In the genomic region with DNA sequence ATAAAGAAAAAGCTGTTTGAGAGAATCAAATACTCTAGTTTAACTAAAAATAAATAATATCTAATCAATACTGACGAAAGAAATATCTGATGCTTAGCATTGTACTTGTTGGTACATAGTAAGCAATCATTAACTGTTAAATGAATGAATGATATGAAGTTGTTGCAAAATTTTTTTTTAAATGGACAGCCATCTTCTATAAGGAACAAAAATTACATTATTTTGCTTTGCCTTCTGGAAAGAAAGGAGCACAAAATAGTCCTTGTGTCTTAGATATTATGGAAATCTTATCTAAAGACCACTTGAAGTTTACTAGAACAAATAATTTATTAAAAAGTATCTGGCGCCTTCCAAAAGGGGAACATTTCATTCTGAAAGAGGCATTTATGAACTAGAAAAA, we compare ENCODE assay signal across 20 cellular contexts. TPM values are rescaled to one million over a fixed set of nuclear protein-coding genes. Genes with fewer than 3 reads are reported as not detected.
A peak's percentile ranks its signal among the peaks of the same experiment; 100 is the strongest.
DNase-seq lines count a peak whose midpoint lies in the region; ATAC-seq, FAIRE-seq and TF ChIP-seq lines count a peak whose summit lies in the region.
"Had no signal": no experiment of that assay in that cellular context is flagged by ENCODE, and none has a peak within 500 bp of the region (broad histone marks: within the 10 kb centered on the region; RNA-seq: fewer than 3 reads in every experiment).

No MANE protein-coding gene starts in this region.

- peak overlapping the region; percentile 96 for H3K4me2 ChIP-seq in smooth muscle cell
- H3K4me2 ChIP-seq: SK-N-SH had no signal

- H3K36me3 Mint-ChIP-seq in activated naive CD8-positive, alpha-beta T cell: peaks cover 33% of the 10 kb centered on the region
- peaks cover 60% of the 10 kb centered on the region for H3K36me3 Mint-ChIP-seq in activated naive CD8-positive, alpha-beta T cell treated with anti-CD3 and anti-CD28 coated beads for 36 hours
- peaks cover 78% of the 10 kb centered on the region for H3K36me3 Mint-ChIP-seq in activated T-helper 17 cell treated with anti-CD3 and anti-CD28 coated beads, Interleukin-2, amount 50 U/mL, for 72 hours (ENCODE audit: low read depth)
- no peaks in the 10 kb centered on the region for H3K36me3 Mint-ChIP-seq in WTC11

- H4K20me1 ChIP-seq in smooth muscle cell (ENCODE audit: low read depth): peaks cover 87% of the 10 kb centered on the region

- CTCF ChIA-PET in WTC11 (lab: Charles Lee): no interaction called here

- H3K9me3 ChIP-seq in smooth muscle cell (replicated peaks; ENCODE audit: low read depth): no peaks in the 10 kb centered on the region
- H3K9me3 ChIP-seq: SK-N-SH had no signal

- no peaks in the 10 kb centered on the region for H3K9me3 Mint-ChIP-seq in activated naive CD8-positive, alpha-beta T cell (ENCODE audit: low read depth)
- no peaks in the 10 kb centered on the region for H3K9me3 Mint-ChIP-seq in activated naive CD8-positive, alpha-beta T cell treated with anti-CD3 and anti-CD28 coated beads for 36 hours
- no peaks in the 10 kb centered on the region for H3K9me3 Mint-ChIP-seq in activated T-helper 17 cell treated with anti-CD3 and anti-CD28 coated beads, Interleukin-2, amount 50 U/mL, for 72 hours
- H3K9me3 Mint-ChIP-seq in WTC11: no peaks in the 10 kb centered on the region
- H3K9me3 Mint-ChIP-seq: H9 had no signal

- no peaks in the 10 kb centered on the region for H3K36me3 ChIP-seq in smooth muscle cell (ENCODE audit: low read depth)

- H3K27ac Mint-ChIP-seq in activated naive CD8-positive, alpha-beta T cell: no peak overlapping the region
- H3K27ac Mint-ChIP-seq in activated naive CD8-positive, alpha-beta T cell treated with anti-CD3 and anti-CD28 coated beads for 36 hours: no peak overlapping the region
- no peak overlapping the region for H3K27ac Mint-ChIP-seq in activated T-helper 17 cell treated with anti-CD3 and anti-CD28 coated beads, Interleukin-2, amount 50 U/mL, for 72 hours
- no peak overlapping the region for H3K27ac Mint-ChIP-seq in WTC11
- H3K27ac Mint-ChIP-seq: H9 had no signal

- no peaks in the 10 kb centered on the region for H3K27me3 ChIP-seq in smooth muscle cell (ENCODE audit: low read depth)

- WGBS in smooth muscle cell (ENCODE audit: low lambda C conversion rate): 95% methylated on average over 2 of the region's 2 CpGs

- peaks cover 59% of the 10 kb centered on the region for H3K4me1 Mint-ChIP-seq in activated naive CD8-positive, alpha-beta T cell (ENCODE audit: low read depth)
- peaks cover 48% of the 10 kb centered on the region for H3K4me1 Mint-ChIP-seq in activated naive CD8-positive, alpha-beta T cell treated with anti-CD3 and anti-CD28 coated beads for 36 hours
- peaks cover 48% of the 10 kb centered on the region for H3K4me1 Mint-ChIP-seq in activated T-helper 17 cell treated with anti-CD3 and anti-CD28 coated beads, Interleukin-2, amount 50 U/mL, for 72 hours
- peaks cover 11% of the 10 kb centered on the region for H3K4me1 Mint-ChIP-seq in WTC11

- H3K27me3 Mint-ChIP-seq in activated naive CD8-positive, alpha-beta T cell: no peaks in the 10 kb centered on the region
- H3K27me3 Mint-ChIP-seq in activated naive CD8-positive, alpha-beta T cell treated with anti-CD3 and anti-CD28 coated beads for 36 hours: no peaks in the 10 kb centered on the region
- H3K27me3 Mint-ChIP-seq in activated T-helper 17 cell treated with anti-CD3 and anti-CD28 coated beads, Interleukin-2, amount 50 U/mL, for 72 hours: no peaks in the 10 kb centered on the region
- no peaks in the 10 kb centered on the region for H3K27me3 Mint-ChIP-seq in WTC11 (ENCODE audit: low read depth)

- peaks cover 4% of the 10 kb centered on the region for H3F3A ChIP-seq in smooth muscle cell (ENCODE audit: low read depth)

- TF ChIP-seq CTCF in smooth muscle cell (IDR thresholded peaks at IDR 0.05; ENCODE audit: borderline replicate concordance, insufficient read depth, poor library complexity, severe bottlenecking): no peak
- no peak for TF ChIP-seq CTCF in WTC11 (IDR thresholded peaks at IDR 0.05)

- POLR2A ChIA-PET in WTC11 (lab: Charles Lee): no interaction called here

- peak overlapping the region; percentile 78 for H3K4me3 Mint-ChIP-seq in activated naive CD8-positive, alpha-beta T cell
- no peak overlapping the region for H3K4me3 Mint-ChIP-seq in activated naive CD8-positive, alpha-beta T cell treated with anti-CD3 and anti-CD28 coated beads for 36 hours
- peak overlapping the region; percentile 90 for H3K4me3 Mint-ChIP-seq in activated T-helper 17 cell treated with anti-CD3 and anti-CD28 coated beads, Interleukin-2, amount 50 U/mL, for 72 hours
- no peak overlapping the region for H3K4me3 Mint-ChIP-seq in WTC11
- H3K4me3 Mint-ChIP-seq: H9 had no signal

- H3K27ac ChIP-seq in smooth muscle cell (ENCODE audit: low read depth): no peak overlapping the region
- H3K27ac ChIP-seq: HL-60 had no signal

- peaks cover 8% of the 10 kb centered on the region for H3K4me1 ChIP-seq in smooth muscle cell (ENCODE audit: low read depth)

- no peak for ATAC-seq in activated T-helper 17 cell treated with anti-CD3 and anti-CD28 coated beads, Interleukin-2, amount 50 U/mL, for 72 hours (replicated peaks)
- no peak for ATAC-seq in HG03432 (IDR thresholded peaks at IDR 0.05; ENCODE audit: unreplicated experiment)
- no peak for ATAC-seq in WTC11

- peak overlapping the region; percentile 5 for H3K9ac ChIP-seq in smooth muscle cell (ENCODE audit: low read depth)
- H3K9ac ChIP-seq: SK-N-SH had no signal

- FAIRE-seq in G401.6 (lab: Jason Lieb, UNC): peak; percentile 49
- FAIRE-seq: HTR-8/SVneo had no signal

- no peak for DNase-seq in activated naive CD8-positive, alpha-beta T cell treated with anti-CD3 and anti-CD28 coated beads for 36 hours
- DNase-seq in smooth muscle cell (lab: John Stamatoyannopoulos, UW; ENCODE audit: unreplicated experiment) (no peak), HT-29 (ENCODE audit: low spot score) (no peak), WTC11 (ENCODE audit: low spot score) (no peak)
- DNase-seq: C1 segment of cervical spinal cord, DMS79 treated with DMSO at 0.1 percent for 48 hours, H9, NCI-H1105 treated with DMSO at 0.1 percent for 48 hours, NCI-H1694, NCI-H510A treated with DMSO at 0.1 percent for 48 hours, NCI-H774, RPMI8226, SHP77 treated with DMSO at 0.1 percent for 48 hours, SK-N-SH had no signal

- no peak overlapping the region for H2AFZ ChIP-seq in smooth muscle cell (ENCODE audit: low read depth)

- peaks cover 88% of the 10 kb centered on the region for H3K79me2 ChIP-seq in smooth muscle cell (ENCODE audit: low read depth)

- H3K4me3 ChIP-seq in smooth muscle cell: no peak overlapping the region

TF ChIP-seq in WTC11, 78 proteins besides CTCF, POLR2A, EP300 and RAD21:
- TF ChIP-seq NFE2L1 (CRISPR knock-in tag; IDR thresholded peaks at IDR 0.05): no peak
- TF ChIP-seq, protein P1, sequence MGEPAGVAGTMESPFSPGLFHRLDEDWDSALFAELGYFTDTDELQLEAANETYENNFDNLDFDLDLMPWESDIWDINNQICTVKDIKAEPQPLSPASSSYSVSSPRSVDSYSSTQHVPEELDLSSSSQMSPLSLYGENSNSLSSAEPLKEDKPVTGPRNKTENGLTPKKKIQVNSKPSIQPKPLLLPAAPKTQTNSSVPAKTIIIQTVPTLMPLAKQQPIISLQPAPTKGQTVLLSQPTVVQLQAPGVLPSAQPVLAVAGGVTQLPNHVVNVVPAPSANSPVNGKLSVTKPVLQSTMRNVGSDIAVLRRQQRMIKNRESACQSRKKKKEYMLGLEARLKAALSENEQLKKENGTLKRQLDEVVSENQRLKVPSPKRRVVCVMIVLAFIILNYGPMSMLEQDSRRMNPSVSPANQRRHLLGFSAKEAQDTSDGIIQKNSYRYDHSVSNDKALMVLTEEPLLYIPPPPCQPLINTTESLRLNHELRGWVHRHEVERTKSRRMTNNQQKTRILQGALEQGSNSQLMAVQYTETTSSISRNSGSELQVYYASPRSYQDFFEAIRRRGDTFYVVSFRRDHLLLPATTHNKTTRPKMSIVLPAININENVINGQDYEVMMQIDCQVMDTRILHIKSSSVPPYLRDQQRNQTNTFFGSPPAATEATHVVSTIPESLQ (CRISPR knock-in tag; IDR thresholded peaks at IDR 0.05): no peak
- TF ChIP-seq TP53 (CRISPR knock-in tag; IDR thresholded peaks at IDR 0.05): no peak
- TF ChIP-seq ZNF416 (CRISPR knock-in tag; IDR thresholded peaks at IDR 0.05): no peak
- TF ChIP-seq, protein P2, sequence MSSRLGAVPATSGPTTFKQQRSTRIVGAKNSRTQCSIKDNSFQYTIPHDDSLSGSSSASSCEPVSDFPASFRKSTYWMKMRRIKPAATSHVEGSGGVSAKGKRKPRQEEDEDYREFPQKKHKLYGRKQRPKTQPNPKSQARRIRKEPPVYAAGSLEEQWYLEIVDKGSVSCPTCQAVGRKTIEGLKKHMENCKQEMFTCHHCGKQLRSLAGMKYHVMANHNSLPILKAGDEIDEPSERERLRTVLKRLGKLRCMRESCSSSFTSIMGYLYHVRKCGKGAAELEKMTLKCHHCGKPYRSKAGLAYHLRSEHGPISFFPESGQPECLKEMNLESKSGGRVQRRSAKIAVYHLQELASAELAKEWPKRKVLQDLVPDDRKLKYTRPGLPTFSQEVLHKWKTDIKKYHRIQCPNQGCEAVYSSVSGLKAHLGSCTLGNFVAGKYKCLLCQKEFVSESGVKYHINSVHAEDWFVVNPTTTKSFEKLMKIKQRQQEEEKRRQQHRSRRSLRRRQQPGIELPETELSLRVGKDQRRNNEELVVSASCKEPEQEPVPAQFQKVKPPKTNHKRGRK (CRISPR knock-in tag; IDR thresholded peaks at IDR 0.05; ENCODE audit: borderline replicate concordance): no peak
- no peak for TF ChIP-seq ESRRA (CRISPR knock-in tag; IDR thresholded peaks at IDR 0.05; ENCODE audit: borderline replicate concordance)
- no peak for TF ChIP-seq JUN (CRISPR knock-in tag; IDR thresholded peaks at IDR 0.05)
- no peak for TF ChIP-seq ZNF671 (CRISPR knock-in tag; IDR thresholded peaks at IDR 0.05)
- TF ChIP-seq, protein P3, sequence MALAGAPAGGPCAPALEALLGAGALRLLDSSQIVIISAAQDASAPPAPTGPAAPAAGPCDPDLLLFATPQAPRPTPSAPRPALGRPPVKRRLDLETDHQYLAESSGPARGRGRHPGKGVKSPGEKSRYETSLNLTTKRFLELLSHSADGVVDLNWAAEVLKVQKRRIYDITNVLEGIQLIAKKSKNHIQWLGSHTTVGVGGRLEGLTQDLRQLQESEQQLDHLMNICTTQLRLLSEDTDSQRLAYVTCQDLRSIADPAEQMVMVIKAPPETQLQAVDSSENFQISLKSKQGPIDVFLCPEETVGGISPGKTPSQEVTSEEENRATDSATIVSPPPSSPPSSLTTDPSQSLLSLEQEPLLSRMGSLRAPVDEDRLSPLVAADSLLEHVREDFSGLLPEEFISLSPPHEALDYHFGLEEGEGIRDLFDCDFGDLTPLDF (CRISPR knock-in tag; IDR thresholded peaks at IDR 0.05): no peak

RNA-seq across cellular contexts. Expression of a gene that starts 4.5 kb away (rescaled TPM):
- total RNA-seq in activated naive CD8-positive, alpha-beta T cell treated with anti-CD3 and anti-CD28 coated beads for 36 hours: 100 to 1,000 TPM; 250 to 259 TPM
- total RNA-seq in activated T-helper 17 cell treated with anti-CD3 and anti-CD28 coated beads, Interleukin-2, amount 50 U/mL, for 72 hours: 100 to 1,000 TPM; 103 to 110 TPM
- total RNA-seq in smooth muscle cell: 15.6 and 30.4 TPM in 2 replicates
- polyA plus RNA-seq in smooth muscle cell: 16.1 and 20.9 TPM in 2 replicates
- 21.2 and 28.0 TPM in 2 replicates for total RNA-seq in HT-29 (2014; rRNA removed; shearing (Covaris generic))
- total RNA-seq in WTC11 (2021): 5.6 to 7.6 TPM (median 5.9 TPM) in 3 replicates

Comparison
In these comparisons a context has a peak if more than half of its experiments do, and no peak if none do; other contexts are left out.
1. H3K4me3 Mint-ChIP-seq: peak in activated naive CD8-positive, alpha-beta T cell (single experiment) and activated T-helper 17 cell treated with anti-CD3 and anti-CD28 coated beads, Interleukin-2, amount 50 U/mL, for 72 hours (single experiment); none in activated naive CD8-positive, alpha-beta T cell treated with anti-CD3 and anti-CD28 coated beads for 36 hours (single experiment) and WTC11 (single experiment).